13 cellular contexts compared by ENCODE assay signal in the genomic region with DNA sequence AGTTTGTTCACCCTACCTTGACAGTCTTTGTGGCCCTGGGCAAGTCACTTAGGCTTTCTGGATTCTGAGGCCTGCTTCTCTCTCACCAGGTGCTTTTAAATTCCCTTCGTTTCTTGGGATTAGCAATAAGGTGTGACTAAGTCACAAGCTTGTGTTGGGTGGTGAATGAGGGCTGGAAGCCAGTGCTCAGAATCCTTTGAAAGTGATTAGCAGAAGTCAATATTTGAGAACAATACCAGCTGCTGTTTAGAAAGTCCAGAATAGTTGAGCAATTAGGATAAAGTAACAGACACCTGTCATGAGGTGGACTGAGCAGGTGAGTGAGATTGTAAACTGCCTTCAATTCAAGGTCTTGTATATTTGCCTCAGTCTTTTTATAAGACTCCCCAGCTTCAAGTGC. TPM values are rescaled to one million over a fixed set of nuclear protein-coding genes. Genes with fewer than 3 reads are reported as not detected.
DNase-seq lines count a peak whose midpoint lies in the region; ATAC-seq and TF ChIP-seq lines count a peak whose summit lies in the region.
"Had no signal": no experiment of that assay in that cellular context is flagged by ENCODE, and none has a peak within 500 bp of the region (broad histone marks: within the 10 kb centered on the region; RNA-seq: fewer than 3 reads in every experiment).

No MANE protein-coding gene starts in this region.

- H3K4me1 ChIP-seq in OCI-LY1 (ENCODE audit: insufficient read depth, low read length, severe bottlenecking): peaks cover 40% of the 10 kb centered on the region
- peaks cover 32 to 71% (median 44%) of the 10 kb centered on the region in 4 donors for H3K4me1 ChIP-seq in stomach
- peaks cover 0 to 8% (median 0%) of the 10 kb centered on the region in 3 donors for H3K4me1 ChIP-seq in gastroesophageal sphincter

- no peaks in the 10 kb centered on the region for H4K20me1 ChIP-seq in OCI-LY1 (ENCODE audit: insufficient read depth, low read length)

- 15 to 70% (median 43%) methylated on average over 1 of the region's 1 CpG for WGBS in stomach, 5 donors
- WGBS in gastroesophageal sphincter (ENCODE audit: low coverage in 1 of 2), 2 donors: 78 to 92% methylated on average over 1 of the region's 1 CpG

- no peaks in the 10 kb centered on the region for H3F3A ChIP-seq in OCI-LY1 (ENCODE audit: insufficient read depth, low read length)

- no peak for TF ChIP-seq EP300 in stomach (IDR thresholded peaks at IDR 0.05)
- TF ChIP-seq EP300 in gastroesophageal sphincter (IDR thresholded peaks at IDR 0.05): no peak

- H3K27ac ChIP-seq in OCI-LY1 (ENCODE audit: low read depth, low read length, poor library complexity, severe bottlenecking) (peak overlapping the region; percentile 82), stomach (peak overlapping the region; percentile 61 to 89 (median 71)), gastroesophageal sphincter (no peak overlapping the region)
- H3K27ac ChIP-seq: epithelial cell of prostate, PC-9, uterus had no signal

- TF ChIP-seq POLR2A in stomach (IDR thresholded peaks at IDR 0.05) (no peak), gastroesophageal sphincter (IDR thresholded peaks at IDR 0.05) (no peak)

- H3K4me3 ChIP-seq in OCI-LY1 (ENCODE audit: low read depth, low read length, poor library complexity, severe bottlenecking) (no peak overlapping the region), stomach (no peak overlapping the region), gastroesophageal sphincter (no peak overlapping the region)
- H3K4me3 ChIP-seq: GM23248, PC-9, uterus had no signal

- 0 out of 2 replicates have a peak, but pooled peaks cover 7% of the 10 kb centered on the region for H3K79me2 ChIP-seq in OCI-LY1 (ENCODE audit: insufficient read depth, low read length)

- peak overlapping the region in 1 of 2 donors; percentile 65 for H3K4me3 Mint-ChIP-seq in activated T-cell treated with anti-CD3 and anti-CD28 coated beads, Interleukin-2, amount 50 U/mL, for 72 hours

- TF ChIP-seq CTCF in OCI-LY1 (IDR thresholded peaks at IDR 0.05; ENCODE audit: low read length) (no peak), stomach (IDR thresholded peaks at IDR 0.05) (no peak), gastroesophageal sphincter (IDR thresholded peaks at IDR 0.05) (no peak)

- no peaks in the 10 kb centered on the region for H3K27me3 Mint-ChIP-seq in activated T-cell treated with anti-CD3 and anti-CD28 coated beads, Interleukin-2, amount 50 U/mL, for 72 hours (ENCODE audit: low read depth)

- H3K27ac Mint-ChIP-seq in activated T-cell treated with anti-CD3 and anti-CD28 coated beads, Interleukin-2, amount 50 U/mL, for 72 hours: peak overlapping the region; percentile 76

- ATAC-seq in activated T-cell treated with anti-CD3 and anti-CD28 coated beads, Interleukin-2, amount 50 U/mL, for 72 hours (replicated peaks in 1 of 2): no peak
- ATAC-seq in esophagus mucosa: peak; percentile 65
- no peak for ATAC-seq in gastroesophageal sphincter
- no peak for ATAC-seq in GM21360 (IDR thresholded peaks at IDR 0.05; ENCODE audit: unreplicated experiment)

- peaks cover 68% of the 10 kb centered on the region for H3K4me1 Mint-ChIP-seq in activated T-cell treated with anti-CD3 and anti-CD28 coated beads, Interleukin-2, amount 50 U/mL, for 72 hours (ENCODE audit: low read depth)

- peaks cover 9% of the 10 kb centered on the region; the same call in 1 of the 2 replicates for H3K36me3 ChIP-seq in OCI-LY1 (ENCODE audit: insufficient read depth, low read length)
- H3K36me3 ChIP-seq in stomach: no peaks in the 10 kb centered on the region
- H3K36me3 ChIP-seq in gastroesophageal sphincter: no peaks in the 10 kb centered on the region
- H3K36me3 ChIP-seq: uterus had no signal

- H3K4me2 ChIP-seq in OCI-LY1 (ENCODE audit: low read length): no peak overlapping the region
- H3K4me2 ChIP-seq: PC-9 had no signal

- H3K27me3 ChIP-seq in OCI-LY1 (ENCODE audit: insufficient read depth, low read length) (no peaks in the 10 kb centered on the region), stomach (no peaks in the 10 kb centered on the region), gastroesophageal sphincter (no peaks in the 10 kb centered on the region)
- H3K27me3 ChIP-seq: uterus had no signal

- peaks cover 3% of the 10 kb centered on the region in 2 donors for H3K36me3 Mint-ChIP-seq in activated T-cell treated with anti-CD3 and anti-CD28 coated beads, Interleukin-2, amount 50 U/mL, for 72 hours (ENCODE audit: insufficient read depth in 2 of 2)

- H2AFZ ChIP-seq in OCI-LY1 (ENCODE audit: low read length): no peak overlapping the region
- H2AFZ ChIP-seq: GM23248, PC-9 had no signal

- H3K9ac ChIP-seq in OCI-LY1 (ENCODE audit: low read length): no peak overlapping the region
- H3K9ac ChIP-seq: GM23248 had no signal

- H3K9me3 Mint-ChIP-seq in activated T-cell treated with anti-CD3 and anti-CD28 coated beads, Interleukin-2, amount 50 U/mL, for 72 hours: peaks cover 3 to 7% of the 10 kb centered on the region in 2 donors

- no peak for DNase-seq in activated T-cell treated with anti-CD3 and anti-CD28 coated beads, Interleukin-2, amount 50 U/mL, for 72 hours
- DNase-seq in activated T-cell treated with anti-CD3 and anti-CD28 coated beads for 4 hours (no peak), stomach (peak; percentile 76), mesenteric fat pad (ENCODE audit: low spot score) (no peak)
- DNase-seq: GM23248, NCI-H1694 treated with DMSO at 0.1 percent for 48 hours, uterus had no signal

- no peaks in the 10 kb centered on the region for H3K9me2 ChIP-seq in OCI-LY1 (ENCODE audit: low read depth, low read length)

- H3K9me3 ChIP-seq in OCI-LY1 (ENCODE audit: low read length): no peaks in the 10 kb centered on the region
- H3K9me3 ChIP-seq in stomach: no peaks in the 10 kb centered on the region
- no peaks in the 10 kb centered on the region for H3K9me3 ChIP-seq in gastroesophageal sphincter
- H3K9me3 ChIP-seq: uterus had no signal

- intact Hi-C loops in stomach (cut with DNase I; ENCODE audit: low total_unique reads): no loop called here

RNA-seq across cellular contexts. Expression of gene MGAT5, which starts 19.3 kb away (rescaled TPM):
- 10 to 100 TPM; 10.9 to 16.2 TPM for total RNA-seq in activated T-cell treated with anti-CD3 and anti-CD28 coated beads, Interleukin-2, amount 50 U/mL, for 72 hours
- total RNA-seq in esophagus mucosa (23.6 TPM), stomach (100 to 1,000 TPM in 1 of 5 donors, 10 to 100 TPM in 4; 35.0 to 125 (median 75.8) TPM), gastroesophageal sphincter (10 to 100 TPM; 32.4 to 65.9 (median 46.6) TPM), mesenteric fat pad (37.5 TPM)
- 1 to 10 TPM; 3.9 to 5.4 (median 4.4) TPM for polyA plus RNA-seq in stomach

Comparison
In these comparisons a context has a peak if more than half of its experiments do, and no peak if none do; other contexts are left out.
1. H3K27ac ChIP-seq: peak in OCI-LY1 (single experiment) and stomach (5 of 5); none in gastroesophageal sphincter (0 of 4).